8 cellular contexts compared by ENCODE assay signal in genomic region chr11:73072935-73073481, GRCh38.
DNase-seq lines count a peak whose midpoint lies in the region; TF ChIP-seq lines count a peak whose summit lies in the region.

No MANE protein-coding gene starts in this region.

- no peak for TF ChIP-seq CTCF in endothelial cell (IDR thresholded peaks at IDR 0.05; ENCODE audit: unreplicated experiment)

- peak overlapping the region; percentile 65 for H3K27ac Mint-ChIP-seq in endothelial cell (ENCODE audit: unreplicated experiment)

- H3K27ac ChIP-seq in GM23248, result no peak overlapping the region

- no peak overlapping the region for H2AFZ ChIP-seq in GM23248

- no peak overlapping the region for H3K4me3 Mint-ChIP-seq in endothelial cell (ENCODE audit: unreplicated experiment)

- no peaks in the 10 kb centered on the region for H4K20me1 ChIP-seq in GM23248 (ENCODE audit: insufficient read depth)

- 0 out of 2 replicates have a peak, but pooled peaks cover 7% of the 10 kb centered on the region for H3K36me3 ChIP-seq in GM23248 (ENCODE audit: low read depth)
- H3K36me3 ChIP-seq in HAP-1 (replicated peaks), result peaks cover 3% of the 10 kb centered on the region; the same call in 1 of the 2 replicates

- no peaks in the 10 kb centered on the region for H3K9me2 ChIP-seq in GM23248 (ENCODE audit: insufficient read depth)

- DNase-seq in NCI-H1436 (lab: John Stamatoyannopoulos, UW), result peak; percentile 4
- no peak for DNase-seq in NCI-H1436 treated with DMSO at 0.1 percent for 48 hours (lab: John Stamatoyannopoulos, UW)
- peak; percentile 43 for DNase-seq in GM23248
- DNase-seq in NCI-H748 (lab: John Stamatoyannopoulos, UW; ENCODE audit: unreplicated experiment), result peak; percentile 56
- DNase-seq in endothelial cell (ENCODE audit: low spot score), result no peak
- peak; percentile 29 for DNase-seq in pons (ENCODE audit: low spot score)
- no peak for DNase-seq in HUDEP-2 (lab: John Stamatoyannopoulos, UW; ENCODE audit: unreplicated experiment in 76 of 76)
- no peak for DNase-seq in HAP-1 (ENCODE audit: low spot score in 2 of 2)

- H3K9me3 ChIP-seq in GM23248 (ENCODE audit: low read depth), result no peaks in the 10 kb centered on the region
- peaks cover 3% of the 10 kb centered on the region for H3K9me3 ChIP-seq in HAP-1

- H3K4me1 Mint-ChIP-seq in endothelial cell (ENCODE audit: unreplicated experiment), result peaks cover 14% of the 10 kb centered on the region

- H3K4me1 ChIP-seq in GM23248 (ENCODE audit: insufficient read depth) (peaks cover 17% of the 10 kb centered on the region), HAP-1 (no peaks in the 10 kb centered on the region)

- peaks cover 6% of the 10 kb centered on the region; the same call in 1 of the 2 replicates for H3F3A ChIP-seq in GM23248 (ENCODE audit: insufficient read depth)

- peaks cover 11% of the 10 kb centered on the region for H3K36me3 Mint-ChIP-seq in endothelial cell (ENCODE audit: low read depth, unreplicated experiment)

- H3K27me3 ChIP-seq in GM23248 (replicated peaks; ENCODE audit: insufficient read depth) (no peaks in the 10 kb centered on the region), HAP-1 (ENCODE audit: low read depth) (no peaks in the 10 kb centered on the region)

- 37 to 56% methylated on average over 2 of the region's 2 CpGs for WGBS in GM23248 (ENCODE audit: low coverage in 1 of 2, low lambda C conversion rate in 2 of 2, missing lambda C conversion rate in 2 of 2), 2 experiments

- no peak overlapping the region for H3K4me3 ChIP-seq in GM23248
- no peak overlapping the region for H3K4me3 ChIP-seq in HAP-1

- H3K9ac ChIP-seq in GM23248, result peak overlapping the region; percentile 30; the same call in 1 of the 2 replicates

- in situ Hi-C loops in GM23248 (cut with MboI) (no loop called here), HAP-1 (cut with MboI; ENCODE audit: low sequenced_read_pairs) (no loop called here)

- peaks cover 42% of the 10 kb centered on the region for H3K79me2 ChIP-seq in GM23248 (ENCODE audit: insufficient read depth)

- H3K9me3 Mint-ChIP-seq in endothelial cell (ENCODE audit: unreplicated experiment), result peaks cover 4% of the 10 kb centered on the region

- H3K4me2 ChIP-seq in GM23248 (ENCODE audit: unreplicated experiment), result peak overlapping the region; percentile 25

- H3K27me3 Mint-ChIP-seq in endothelial cell (ENCODE audit: unreplicated experiment), result peaks cover 2% of the 10 kb centered on the region

Comparison
In these comparisons a context has a peak if more than half of its experiments do, and no peak if none do; other contexts are left out.
1. DNase-seq: peak in NCI-H1436 (single experiment), GM23248 (single experiment), NCI-H748 (single experiment) and pons (single experiment); none in NCI-H1436 treated with DMSO at 0.1 percent for 48 hours (single experiment), endothelial cell (single experiment), HUDEP-2 (0 of 76) and HAP-1 (0 of 2).